In genomic region chr6:32154514-32155161, GRCh38 we compare ENCODE assay signal across 8 cellular contexts. TPM values are rescaled to one million over a fixed set of nuclear protein-coding genes. Genes with fewer than 3 reads are reported as not detected.
DNase-seq lines count a peak whose midpoint lies in the region; ATAC-seq and TF ChIP-seq lines count a peak whose summit lies in the region.

No MANE protein-coding gene starts in this region.

- peaks cover 15% of the 10 kb centered on the region for H3K79me2 ChIP-seq in fibroblast of lung (ENCODE audit: control insufficient read depth, insufficient read depth, low read length)

- peaks cover 28% of the 10 kb centered on the region for H3K4me1 ChIP-seq in HUES6 (ENCODE audit: control insufficient read depth, insufficient read depth, low read length)
- H3K4me1 ChIP-seq in fibroblast of lung (ENCODE audit: control insufficient read depth, extremely low read depth, insufficient read depth, low read length), result peaks cover 18% of the 10 kb centered on the region
- H3K4me1 ChIP-seq in thymus (ENCODE audit: control insufficient read depth, insufficient read depth, low read length), result peaks cover 19% of the 10 kb centered on the region

- H2AFZ ChIP-seq in fibroblast of lung (ENCODE audit: low read length), result peak overlapping the region; percentile 94

- peaks cover 13% of the 10 kb centered on the region for H3K36me3 Mint-ChIP-seq in natural killer cell treated with Interleukin-12 subunit alpha and Interleukin-12 subunit beta and Interleukin-15 and Interleukin-18, amount 100 ng/mL, for 72 hours

- H3K4me3 Mint-ChIP-seq in natural killer cell treated with Interleukin-12 subunit alpha and Interleukin-12 subunit beta and Interleukin-15 and Interleukin-18, amount 100 ng/mL, for 72 hours, result peak overlapping the region; percentile 99

- H3K4me1 Mint-ChIP-seq in natural killer cell treated with Interleukin-12 subunit alpha and Interleukin-12 subunit beta and Interleukin-15 and Interleukin-18, amount 100 ng/mL, for 72 hours (ENCODE audit: low read depth in 2 of 2), result peaks cover 36 to 49% of the 10 kb centered on the region in 2 donors

- H3K27ac ChIP-seq in HUES6 (ENCODE audit: low read depth, low read length) (peak overlapping the region; percentile 26; the same call in 1 of the 2 replicates), fibroblast of lung (ENCODE audit: insufficient read depth, low read length) (peak overlapping the region; percentile 95), thymus (ENCODE audit: low read depth) (peak overlapping the region; percentile 55)

- peaks cover 25% of the 10 kb centered on the region for H3K36me3 ChIP-seq in HUES6 (ENCODE audit: control insufficient read depth, insufficient read depth, low read length)
- peaks cover 5% of the 10 kb centered on the region for H3K36me3 ChIP-seq in fibroblast of lung (ENCODE audit: control insufficient read depth, insufficient read depth, low read length)
- H3K36me3 ChIP-seq in thymus (ENCODE audit: control insufficient read depth, insufficient read depth), result peaks cover 22% of the 10 kb centered on the region

- peak overlapping the region; percentile 86 for H3K4me3 ChIP-seq in HUES6 (ENCODE audit: low read depth, low read length)
- H3K4me3 ChIP-seq in fibroblast of lung (replicated peaks in 1 of 4; ENCODE audit: control extremely low read depth in 1 of 4, insufficient read depth in 1 of 4, low read depth in 3 of 4, low read length in 4 of 4), result peak overlapping the region; percentile 91 to 96 (median 94)
- H3K4me3 ChIP-seq in thymus (ENCODE audit: low read length), result peak overlapping the region; percentile 62

- H3K9ac ChIP-seq in HUES6 (ENCODE audit: low read length) (peak overlapping the region; percentile 91), fibroblast of lung (ENCODE audit: insufficient read depth, low read length) (peak overlapping the region; percentile 86)

- DNase-seq in NCI-H1417 (lab: John Stamatoyannopoulos, UW) (peak; percentile 61 to 85 (median 81)), NCI-H1417 treated with DMSO at 0.1 percent for 48 hours (lab: John Stamatoyannopoulos, UW) (no peak), fibroblast of lung (ENCODE audit: low read depth in 2 of 2) (peak; percentile 60 to 74)
- DNase-seq in activated T-helper 1 cell treated with anti-CD3 and anti-CD28 coated beads, Interleukin-2, amount 50 U/mL, for 16 hours (ENCODE audit: low read depth in 1 of 2, low spot score in 1 of 2), result peak; percentile 16 to 28
- peak; percentile 65 for DNase-seq in natural killer cell treated with Interleukin-12 subunit alpha and Interleukin-12 subunit beta and Interleukin-15 and Interleukin-18, amount 100 ng/mL, for 72 hours (ENCODE audit: low spot score)

- H3K9me3 Mint-ChIP-seq in natural killer cell treated with Interleukin-12 subunit alpha and Interleukin-12 subunit beta and Interleukin-15 and Interleukin-18, amount 100 ng/mL, for 72 hours, result no peaks in the 10 kb centered on the region

- peaks cover 28% of the 10 kb centered on the region for H3K27me3 ChIP-seq in HUES6 (ENCODE audit: control insufficient read depth, insufficient read depth, low read length)
- H3K27me3 ChIP-seq in fibroblast of lung (ENCODE audit: control insufficient read depth, insufficient read depth, low read length), result no peaks in the 10 kb centered on the region
- H3K27me3 ChIP-seq in thymus (ENCODE audit: control insufficient read depth, insufficient read depth), result peaks cover 18% of the 10 kb centered on the region

- H3K4me2 ChIP-seq in fibroblast of lung (ENCODE audit: extremely low read depth, insufficient read depth, low read length), result peak overlapping the region; percentile 99

- peak; percentile 42 to 48 for TF ChIP-seq CTCF in fibroblast of lung (conservative IDR thresholded peaks at IDR 0.05 in 1 of 2, IDR thresholded peaks at IDR 0.05 in 1 of 2; ENCODE audit: low read depth in 1 of 2, low read length in 2 of 2)

- H3K27me3 Mint-ChIP-seq in natural killer cell treated with Interleukin-12 subunit alpha and Interleukin-12 subunit beta and Interleukin-15 and Interleukin-18, amount 100 ng/mL, for 72 hours, result peaks cover 15 to 20% of the 10 kb centered on the region in 2 donors

- ATAC-seq in natural killer cell treated with Interleukin-12 subunit alpha and Interleukin-12 subunit beta and Interleukin-15 and Interleukin-18, amount 100 ng/mL, for 72 hours, result peak; percentile 82

- peak overlapping the region; percentile 79 to 92 for H3K27ac Mint-ChIP-seq in natural killer cell treated with Interleukin-12 subunit alpha and Interleukin-12 subunit beta and Interleukin-15 and Interleukin-18, amount 100 ng/mL, for 72 hours

- H4K20me1 ChIP-seq in fibroblast of lung (ENCODE audit: control insufficient read depth, extremely low read depth, insufficient read depth, low read length), result no peaks in the 10 kb centered on the region

- WGBS in thymus, result 1% methylated on average over 34 of the region's 34 CpGs

- no peaks in the 10 kb centered on the region for H3K9me3 ChIP-seq in HUES6 (ENCODE audit: control insufficient read depth, insufficient read depth, low read depth, low read length)
- no peaks in the 10 kb centered on the region for H3K9me3 ChIP-seq in fibroblast of lung (ENCODE audit: control insufficient read depth, insufficient read depth, low read depth, low read length)
- no peaks in the 10 kb centered on the region for H3K9me3 ChIP-seq in thymus (ENCODE audit: control insufficient read depth)

TF ChIP-seq in PFSK-1, 5 proteins besides CTCF, POLR2A, EP300 and RAD21:
- TF ChIP-seq SIN3A (IDR thresholded peaks at IDR 0.05; ENCODE audit: borderline replicate concordance, insufficient read depth, low read length) (no peak), POLR2AphosphoS5 (IDR thresholded peaks at IDR 0.05; ENCODE audit: low read depth, low read length) (no peak), TAF1 (IDR thresholded peaks at IDR 0.05; ENCODE audit: borderline replicate concordance, insufficient read depth, low read length) (no peak), FOXP2 (optimal IDR thresholded peaks at IDR 0.05; ENCODE audit: borderline replicate concordance, extremely low read depth, extremely low read length, insufficient read depth) (peak; percentile 40)

RNA-seq across cellular contexts. Expression of gene PPT2, which starts 0.7 kb away (rescaled TPM):
- polyA plus RNA-seq in PFSK-1 (2012; ENCODE audit: insufficient read length, low read depth), result 20.2 TPM
- total RNA-seq in fibroblast of lung, result 15.9 and 37.3 TPM in 2 replicates
- polyA plus RNA-seq in fibroblast of lung, result 13.7 and 21.6 TPM in 2 replicates
- 10.6 and 11.5 TPM in 2 replicates for polyA plus RNA-seq in fibroblast of lung (2012)
- polyA minus RNA-seq in fibroblast of lung (ENCODE audit: low replicate concordance), result 9.9 and 16.8 TPM in 2 replicates
- total RNA-seq in natural killer cell treated with Interleukin-12 subunit alpha and Interleukin-12 subunit beta and Interleukin-15 and Interleukin-18, amount 100 ng/mL, for 72 hours, result 10 to 100 TPM; 10.8 to 32.3 TPM
- 9.8 TPM for polyA plus RNA-seq in thymus

RNA-seq across cellular contexts. Expression of gene PRRT1, which starts 2.9 kb away (rescaled TPM):
- 0.69 TPM for polyA plus RNA-seq in PFSK-1 (2012; ENCODE audit: insufficient read length, low read depth)
- 0.26 and 0.33 TPM in 2 replicates for total RNA-seq in fibroblast of lung
- polyA plus RNA-seq in fibroblast of lung, result 0.61 and 0.73 TPM in 2 replicates
- polyA plus RNA-seq in fibroblast of lung (2012), result 4.6 and 4.7 TPM in 2 replicates
- polyA minus RNA-seq in fibroblast of lung (ENCODE audit: low replicate concordance), result 3.1 and 3.2 TPM in 2 replicates
- under 1 TPM; 0.17 to 0.33 TPM for total RNA-seq in natural killer cell treated with Interleukin-12 subunit alpha and Interleukin-12 subunit beta and Interleukin-15 and Interleukin-18, amount 100 ng/mL, for 72 hours
- polyA plus RNA-seq in thymus, result 6.1 TPM

RNA-seq across cellular contexts. Expression of gene EGFL8, which starts 9.8 kb away (rescaled TPM):
- 12.5 TPM for polyA plus RNA-seq in PFSK-1 (2012; ENCODE audit: insufficient read length, low read depth)
- total RNA-seq in fibroblast of lung, result 0.99 and 1.0 TPM in 2 replicates
- polyA plus RNA-seq in fibroblast of lung, result 0.77 and 2.3 TPM in 2 replicates
- 1.4 and 1.9 TPM in 2 replicates for polyA plus RNA-seq in fibroblast of lung (2012)
- not detected in 2 replicates for polyA minus RNA-seq in fibroblast of lung (ENCODE audit: low replicate concordance)
- total RNA-seq in natural killer cell treated with Interleukin-12 subunit alpha and Interleukin-12 subunit beta and Interleukin-15 and Interleukin-18, amount 100 ng/mL, for 72 hours, result 10 to 100 TPM in 1 of 2 donors, 1 to 10 TPM in 1; 8.3 to 15.0 TPM
- 31.9 TPM for polyA plus RNA-seq in thymus

RNA-seq across cellular contexts. Expression of gene AGPAT1, which starts 21.2 kb away (rescaled TPM):
- polyA plus RNA-seq in PFSK-1 (2012; ENCODE audit: insufficient read length, low read depth), result 61.6 TPM
- total RNA-seq in fibroblast of lung, result 15.9 and 22.1 TPM in 2 replicates
- polyA plus RNA-seq in fibroblast of lung (79.0 and 92.1 TPM in 2 replicates), thymus (32.6 TPM)
- polyA plus RNA-seq in fibroblast of lung (2012), result 87.4 and 90.5 TPM in 2 replicates
- 327 and 338 TPM in 2 replicates for polyA minus RNA-seq in fibroblast of lung (ENCODE audit: low replicate concordance)
- total RNA-seq in natural killer cell treated with Interleukin-12 subunit alpha and Interleukin-12 subunit beta and Interleukin-15 and Interleukin-18, amount 100 ng/mL, for 72 hours, result 10 to 100 TPM; 39.2 to 43.0 TPM

RNA-seq across cellular contexts. Expression of gene RNF5, which starts 23.6 kb away (rescaled TPM):
- 86.8 TPM for polyA plus RNA-seq in PFSK-1 (2012; ENCODE audit: insufficient read length, low read depth)
- total RNA-seq in fibroblast of lung, result 22.1 and 23.9 TPM in 2 replicates
- polyA plus RNA-seq in fibroblast of lung (54.5 and 63.4 TPM in 2 replicates), thymus (77.3 TPM)
- 42.2 and 45.8 TPM in 2 replicates for polyA plus RNA-seq in fibroblast of lung (2012)
- 21.5 and 29.6 TPM in 2 replicates for polyA minus RNA-seq in fibroblast of lung (ENCODE audit: low replicate concordance)
- total RNA-seq in natural killer cell treated with Interleukin-12 subunit alpha and Interleukin-12 subunit beta and Interleukin-15 and Interleukin-18, amount 100 ng/mL, for 72 hours, result 10 to 100 TPM; 41.0 to 53.3 TPM

Comparison
In these comparisons a context has a peak if more than half of its experiments do, and no peak if none do; other contexts are left out.
1. H3K27ac ChIP-seq: peak in every context shown above with its lines; median percentile 95 in fibroblast of lung; 55 in thymus; 26 in HUES6.